ENCODE assay signal across 21 cellular contexts in the genomic region with DNA sequence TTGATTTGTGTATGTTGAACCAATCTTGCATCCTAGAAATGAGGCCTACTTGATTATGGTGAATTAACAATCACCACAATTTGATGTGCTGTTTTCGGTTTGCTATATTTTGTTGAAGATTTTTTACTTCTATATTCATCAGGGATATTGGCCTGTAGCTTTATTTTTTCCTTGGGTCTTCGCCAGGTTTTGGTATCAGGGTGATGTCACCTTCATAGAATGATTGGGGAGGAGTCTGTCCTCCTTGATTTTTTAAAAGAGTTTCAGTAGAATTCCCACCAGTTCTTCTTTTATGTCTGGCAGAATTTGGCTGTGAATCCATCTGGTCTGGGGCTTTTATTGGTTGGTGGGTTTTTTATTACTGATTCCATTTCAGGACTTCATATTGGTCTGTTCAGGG.
DNase-seq lines count a peak whose midpoint lies in the region; ATAC-seq lines count a peak whose summit lies in the region.
"Had no signal": no experiment of that assay in that cellular context is flagged by ENCODE, and none has a peak within 500 bp of the region (broad histone marks: within the 10 kb centered on the region; RNA-seq: fewer than 3 reads in every experiment).

No MANE protein-coding gene starts in this region.

- no peak overlapping the region for H3K27ac Mint-ChIP-seq in naive thymus-derived CD4-positive, alpha-beta T cell
- H3K27ac Mint-ChIP-seq: CD14-positive monocyte; stimulated activated naive B cell treated with anti-CD40 and anti-IgM and Interleukin-4, amounts not matched to agents 10 μg/mL and 1 μg/mL and 100 μg/mL, for 72 hours had no signal

- H2AFZ ChIP-seq in GM23248: no peak overlapping the region

- peaks cover 0 to 2% (median 0%) of the 10 kb centered on the region in 7 donors for H3K4me1 Mint-ChIP-seq in naive thymus-derived CD4-positive, alpha-beta T cell
- H3K4me1 Mint-ChIP-seq: CD14-positive monocyte; naive thymus-derived CD8-positive, alpha-beta T cell; stimulated activated naive B cell treated with anti-CD40 and anti-IgM and Interleukin-4, amounts not matched to agents 10 μg/mL and 1 μg/mL and 100 μg/mL, for 72 hours had no signal

- H4K20me1 ChIP-seq in GM23248 (ENCODE audit: insufficient read depth): no peaks in the 10 kb centered on the region

- intact Hi-C loops in naive thymus-derived CD4-positive, alpha-beta T cell (cut with micrococcal nuclease): no loop called here

- H3K9ac ChIP-seq in GM23248 (no peak overlapping the region), adipocyte (ENCODE audit: low read length) (no peak overlapping the region)

- no peaks in the 10 kb centered on the region for H3K27me3 ChIP-seq in GM23248 (replicated peaks; ENCODE audit: insufficient read depth)
- no peaks in the 10 kb centered on the region for H3K27me3 ChIP-seq in adipocyte (replicated peaks; ENCODE audit: control insufficient read depth, insufficient read depth, low read length)
- H3K27me3 ChIP-seq in naive thymus-derived CD4-positive, alpha-beta T cell (ENCODE audit: control insufficient read depth in 2 of 2, insufficient read depth in 2 of 2, low read length in 2 of 2): no peaks in the 10 kb centered on the region
- H3K27me3 ChIP-seq: body of pancreas, dorsolateral prefrontal cortex, spleen had no signal

- no peak overlapping the region for H3K4me3 Mint-ChIP-seq in naive thymus-derived CD4-positive, alpha-beta T cell
- H3K4me3 Mint-ChIP-seq: CD14-positive monocyte; naive thymus-derived CD8-positive, alpha-beta T cell; stimulated activated naive B cell treated with anti-CD40 and anti-IgM and Interleukin-4, amounts not matched to agents 10 μg/mL and 1 μg/mL and 100 μg/mL, for 72 hours had no signal

- H3K27ac ChIP-seq in GM23248: no peak overlapping the region
- no peak overlapping the region for H3K27ac ChIP-seq in naive thymus-derived CD4-positive, alpha-beta T cell (ENCODE audit: low read depth, low read length)
- H3K27ac ChIP-seq: body of pancreas, dorsolateral prefrontal cortex, left ventricle myocardium inferior, spleen had no signal

- H3K4me3 ChIP-seq in GM23248 (no peak overlapping the region), adipocyte (ENCODE audit: low read length) (no peak overlapping the region), skeletal muscle cell (ENCODE audit: low read depth, low read length) (no peak overlapping the region)
- H3K4me3 ChIP-seq in naive thymus-derived CD4-positive, alpha-beta T cell (ENCODE audit: low read length): no peak overlapping the region
- H3K4me3 ChIP-seq: body of pancreas, dorsolateral prefrontal cortex, left ventricle myocardium inferior, spleen had no signal

- no peaks in the 10 kb centered on the region for H3K9me3 ChIP-seq in GM23248 (ENCODE audit: low read depth)
- no peaks in the 10 kb centered on the region for H3K9me3 ChIP-seq in adipocyte (ENCODE audit: control insufficient read depth, low read length)
- H3K9me3 ChIP-seq in naive thymus-derived CD4-positive, alpha-beta T cell (ENCODE audit: control insufficient read depth in 2 of 3, low read length in 3 of 3): peaks cover 0 to 5% (median 0%) of the 10 kb centered on the region in 3 experiments

- no peaks in the 10 kb centered on the region for H3K9me2 ChIP-seq in GM23248 (ENCODE audit: insufficient read depth)

- no peak for ATAC-seq in naive thymus-derived CD4-positive, alpha-beta T cell
- ATAC-seq: body of pancreas; naive thymus-derived CD8-positive, alpha-beta T cell; stimulated activated naive B cell treated with anti-CD40 and anti-IgM and Interleukin-4, amounts not matched to agents 10 μg/mL and 1 μg/mL and 100 μg/mL, for 72 hours had no signal

- no peaks in the 10 kb centered on the region for H3K27me3 Mint-ChIP-seq in naive thymus-derived CD4-positive, alpha-beta T cell
- H3K27me3 Mint-ChIP-seq: naive thymus-derived CD8-positive, alpha-beta T cell; stimulated activated naive B cell treated with anti-CD40 and anti-IgM and Interleukin-4, amounts not matched to agents 10 μg/mL and 1 μg/mL and 100 μg/mL, for 72 hours had no signal

- DNase-seq in GM23248: peak; percentile 41
- peak; percentile 23 for DNase-seq in adipocyte (ENCODE audit: low read depth)
- DNase-seq in fibroblast of peridontal ligament (ENCODE audit: extremely low read depth): peak; percentile 39
- DNase-seq in skeletal muscle cell (ENCODE audit: low read depth): peak; percentile 4
- no peak for DNase-seq in naive thymus-derived CD4-positive, alpha-beta T cell
- DNase-seq in activated naive CD4-positive, alpha-beta T cell treated with Interleukin-2 at 50 U/mL for 16 hours: no peak
- no peak for DNase-seq in NCI-H748 (lab: John Stamatoyannopoulos, UW; ENCODE audit: unreplicated experiment)
- DNase-seq: activated gamma-delta T cell treated with Interleukin-2 at 50 U/mL for 16 hours; DMS79 treated with DMSO at 0.1 percent for 48 hours; dorsolateral prefrontal cortex; Kasumi-1; left ventricle myocardium inferior; naive thymus-derived CD8-positive, alpha-beta T cell; NCI-H1417 treated with DMSO at 0.1 percent for 48 hours; NCI-H446; posterior cingulate gyrus; spleen; stimulated activated naive B cell treated with anti-CD40 and anti-IgM and Interleukin-4, amounts not matched to agents 10 μg/mL and 1 μg/mL and 100 μg/mL, for 72 hours; trophoblast cell had no signal

- peaks cover 24% of the 10 kb centered on the region for H3K36me3 ChIP-seq in GM23248 (ENCODE audit: low read depth)
- H3K36me3 ChIP-seq in adipocyte (ENCODE audit: control insufficient read depth, insufficient read depth, low read length, severe bottlenecking): peaks cover 62% of the 10 kb centered on the region
- peaks cover 0 to 10% (median 0%) of the 10 kb centered on the region in 3 experiments for H3K36me3 ChIP-seq in naive thymus-derived CD4-positive, alpha-beta T cell (ENCODE audit: control insufficient read depth in 2 of 3, insufficient read depth in 3 of 3, low read length in 3 of 3)

- CTCF ChIA-PET in naive thymus-derived CD4-positive, alpha-beta T cell (lab: Charles Lee): no interaction called here

- peaks cover 0 to 27% (median 14%) of the 10 kb centered on the region in 11 donors for H3K9me3 Mint-ChIP-seq in naive thymus-derived CD4-positive, alpha-beta T cell

- no peaks in the 10 kb centered on the region for H3F3A ChIP-seq in GM23248 (ENCODE audit: insufficient read depth)

- POLR2A ChIA-PET in naive thymus-derived CD4-positive, alpha-beta T cell (lab: Charles Lee): no interaction called here

- WGBS in GM23248 (ENCODE audit: low coverage in 1 of 2, low lambda C conversion rate in 2 of 2, missing lambda C conversion rate in 2 of 2), 2 experiments: 93 to 94% methylated on average over 2 of the region's 2 CpGs

- H3K4me2 ChIP-seq in GM23248 (ENCODE audit: unreplicated experiment): no peak overlapping the region

- H3K36me3 Mint-ChIP-seq in naive thymus-derived CD4-positive, alpha-beta T cell: peaks cover 21 to 55% (median 47%) of the 10 kb centered on the region in 5 donors

- H3K79me2 ChIP-seq in GM23248 (ENCODE audit: insufficient read depth): no peaks in the 10 kb centered on the region

- in situ Hi-C loops in GM23248 (cut with MboI): no loop called here

- H3K4me1 ChIP-seq in GM23248 (ENCODE audit: insufficient read depth) (no peaks in the 10 kb centered on the region; the same call in 1 of the 2 replicates), adipocyte (ENCODE audit: control insufficient read depth, insufficient read depth, low read length) (no peaks in the 10 kb centered on the region)
- H3K4me1 ChIP-seq in naive thymus-derived CD4-positive, alpha-beta T cell (ENCODE audit: control insufficient read depth in 2 of 2, insufficient read depth in 2 of 2, low read length in 2 of 2): no peaks in the 10 kb centered on the region
- H3K4me1 ChIP-seq: body of pancreas, spleen had no signal

Comparison
In these comparisons a context has a peak if more than half of its experiments do, and no peak if none do; other contexts are left out.
1. DNase-seq: peak in GM23248 (single experiment), adipocyte (single experiment), fibroblast of peridontal ligament (single experiment) and skeletal muscle cell (single experiment); none in naive thymus-derived CD4-positive, alpha-beta T cell (0 of 9), activated naive CD4-positive, alpha-beta T cell treated with Interleukin-2 at 50 U/mL for 16 hours (single experiment) and NCI-H748 (single experiment).